ENCODE assay signal across 15 cellular contexts in genomic region chr20:21174425-21175239, GRCh38. TPM values are rescaled to one million over a fixed set of nuclear protein-coding genes. Genes with fewer than 3 reads are reported as not detected.
A peak's percentile ranks its signal among the peaks of the same experiment; 100 is the strongest.
DNase-seq lines count a peak whose midpoint lies in the region; ATAC-seq and TF ChIP-seq lines count a peak whose summit lies in the region.
"Had no signal": no experiment of that assay in that cellular context is flagged by ENCODE, and none has a peak within 500 bp of the region (broad histone marks: within the 10 kb centered on the region; RNA-seq: fewer than 3 reads in every experiment).

No MANE protein-coding gene starts in this region.

- peaks cover 0 to 48% (median 33%) of the 10 kb centered on the region in 4 donors for H3K4me1 ChIP-seq in sigmoid colon
- no peaks in the 10 kb centered on the region for H3K4me1 ChIP-seq in hepatocyte (ENCODE audit: insufficient read depth)
- H3K4me1 ChIP-seq: Peyer's patch had no signal

- ATAC-seq in left lobe of liver: peak; percentile 68

- H3K4me2 ChIP-seq in hepatocyte: no peak overlapping the region
- H3K4me2 ChIP-seq: KMS-11 had no signal

- H3K9me3 ChIP-seq in sigmoid colon: peaks cover 0 to 6% (median 4%) of the 10 kb centered on the region in 4 donors
- H3K9me3 ChIP-seq in hepatocyte (ENCODE audit: low read depth): peaks cover 6% of the 10 kb centered on the region
- H3K9me3 ChIP-seq: Peyer's patch had no signal

- 90 to 96% methylated on average over 2 of the region's 2 CpGs for WGBS in sigmoid colon, 2 donors
- WGBS in hepatocyte (ENCODE audit: low lambda C conversion rate, missing lambda C conversion rate): 72% methylated on average over 2 of the region's 2 CpGs

- intact Hi-C loops in sigmoid colon (cut with DNase I): no loop called here

- TF ChIP-seq CTCF in sigmoid colon (IDR thresholded peaks at IDR 0.05) (no peak), coronary artery (IDR thresholded peaks at IDR 0.05) (no peak), hepatocyte (IDR thresholded peaks at IDR 0.05; ENCODE audit: poor library complexity) (no peak)

- H3K36me3 ChIP-seq in sigmoid colon (no peaks in the 10 kb centered on the region), hepatocyte (replicated peaks; ENCODE audit: insufficient read depth, low read depth) (no peaks in the 10 kb centered on the region)
- H3K36me3 ChIP-seq: Peyer's patch had no signal

- H3K79me2 ChIP-seq in hepatocyte: no peaks in the 10 kb centered on the region

- H3K27ac ChIP-seq in sigmoid colon (peak overlapping the region in 3 of 4 donors; percentile 69 to 86 (median 84)), coronary artery (no peak overlapping the region), hepatocyte (no peak overlapping the region)
- H3K27ac ChIP-seq: KMS-11, Peyer's patch had no signal

- H3K27me3 ChIP-seq in sigmoid colon: no peaks in the 10 kb centered on the region
- no peaks in the 10 kb centered on the region for H3K27me3 ChIP-seq in hepatocyte

- TF ChIP-seq EP300 in sigmoid colon (IDR thresholded peaks at IDR 0.05): peak in 2 of 4 donors; percentile 55 to 70

- TF ChIP-seq POLR2A in sigmoid colon (IDR thresholded peaks at IDR 0.05): no peak

- DNase-seq in EH (ENCODE audit: low read depth) (peak; percentile 34), SK-MEL-5 (ENCODE audit: low read depth, low spot score) (peak; percentile 11), left lobe of liver (ENCODE audit: low spot score) (no peak), sigmoid colon (no peak), coronary artery (ENCODE audit: low spot score) (no peak), hepatocyte (ENCODE audit: low spot score) (no peak)
- DNase-seq in activated CD4-positive, alpha-beta T cell treated with anti-CD3 and anti-CD28 coated beads for 48 hours: no peak
- DNase-seq: DMS79, GDM1, NCI-H1105 treated with DMSO at 0.1 percent for 48 hours, NCI-H1930, NCI-H510A treated with DMSO at 0.1 percent for 48 hours, Peyer's patch, Right ventricle myocardium superior had no signal

- no peak overlapping the region for H2AFZ ChIP-seq in hepatocyte

- in situ Hi-C loops in SK-MEL-5 (cut with HindIII; ENCODE audit: low pct_unique_long_range_greater_than_20kb, low sequenced_read_pairs): no loop called here

- no peaks in the 10 kb centered on the region for H3K9me2 ChIP-seq in hepatocyte (replicated peaks; ENCODE audit: insufficient read depth)

- H4K20me1 ChIP-seq in hepatocyte (ENCODE audit: insufficient read depth, poor library complexity, severe bottlenecking): no peaks in the 10 kb centered on the region

- H3K4me3 ChIP-seq in sigmoid colon (no peak overlapping the region), coronary artery (no peak overlapping the region), hepatocyte (no peak overlapping the region)
- H3K4me3 ChIP-seq: Peyer's patch had no signal

RNA-seq across cellular contexts. Expression of gene KIZ, which starts 48.8 kb away (rescaled TPM):
- total RNA-seq in SK-MEL-5 (2014; rRNA removed; shearing (Covaris generic)): 16.5 and 18.9 TPM in 2 replicates
- polyA plus RNA-seq in SK-MEL-5 (2015; cell fraction: cytosol; rRNA removed): 7.5 and 7.7 TPM in 2 replicates
- 32.2 and 49.7 TPM in 2 replicates for polyA plus RNA-seq in SK-MEL-5 (2015; cell fraction: nucleus; rRNA removed)
- 6.8 TPM for total RNA-seq in left lobe of liver
- 100 to 1,000 TPM; 171 to 291 (median 193) TPM for total RNA-seq in sigmoid colon
- polyA plus RNA-seq in sigmoid colon: 10 to 100 TPM in 1 of 3 donors, 1 to 10 TPM in 2; 5.1 to 15.0 (median 9.4) TPM
- 6.9 and 13.5 TPM in 2 replicates for total RNA-seq in hepatocyte
- 11.7 and 15.4 TPM in 2 replicates for polyA plus RNA-seq in hepatocyte

Comparison
In these comparisons a context has a peak if more than half of its experiments do, and no peak if none do; other contexts are left out.
1. DNase-seq: peak in EH (single experiment) and SK-MEL-5 (single experiment); none in left lobe of liver (single experiment), sigmoid colon (single experiment), coronary artery (single experiment), activated CD4-positive, alpha-beta T cell treated with anti-CD3 and anti-CD28 coated beads for 48 hours (single experiment) and hepatocyte (single experiment).
2. H3K27ac ChIP-seq: peak in sigmoid colon (3 of 4); none in coronary artery (0 of 2) and hepatocyte (single experiment).